In the genomic region with DNA sequence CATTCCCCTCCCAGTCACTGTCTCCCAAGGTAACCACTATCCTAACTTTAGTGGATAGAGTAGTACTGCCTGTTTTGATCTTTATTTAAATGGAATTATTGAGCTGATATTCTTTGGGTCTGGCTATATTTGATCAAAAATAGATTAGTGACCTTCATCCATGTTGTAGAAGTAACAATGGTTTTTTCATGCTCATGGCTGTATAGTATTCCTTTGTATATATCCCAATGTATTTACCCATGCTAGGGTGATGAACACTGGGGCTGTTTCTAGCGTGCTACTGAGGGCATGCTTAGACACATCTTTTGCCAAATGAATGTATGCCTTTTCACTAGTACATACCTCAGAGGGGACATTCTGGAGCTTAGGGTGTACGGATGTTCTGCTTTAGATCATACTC, we compare ENCODE assay signal across 33 cellular contexts. TPM values are rescaled to one million over a fixed set of nuclear protein-coding genes. Genes with fewer than 3 reads are reported as not detected.
"Had no signal": no experiment of that assay in that cellular context is flagged by ENCODE, and none has a peak within 500 bp of the region (broad histone marks: within the 10 kb centered on the region; RNA-seq: fewer than 3 reads in every experiment).

No MANE protein-coding gene starts in this region.

- H3K9me3 ChIP-seq: stomach, suprapubic skin, testis, thoracic aorta, thyroid gland, tibial artery, tibial nerve, transverse colon, upper lobe of left lung, upper lobe of right lung, uterus, vagina had no signal

- H3K4me3 ChIP-seq: stomach, suprapubic skin, testis, thoracic aorta, thyroid gland, tibial artery, tibial nerve, transverse colon, upper lobe of left lung, upper lobe of right lung, uterus, vagina had no signal

- H3K4me1 ChIP-seq: stomach, suprapubic skin, testis, thyroid gland, tibial artery, tibial nerve, transverse colon, upper lobe of left lung, upper lobe of right lung, uterus, vagina had no signal

- ATAC-seq: stimulated activated memory B cell treated with anti-CD40 and anti-IgM and Interleukin-4, amounts not matched to agents 10 μg/mL and 1 μg/mL and 100 μg/mL, for 72 hours; stimulated activated naive B cell treated with anti-CD40 and anti-IgM and Interleukin-4, amounts not matched to agents 10 μg/mL and 1 μg/mL and 100 μg/mL, for 72 hours; stimulated activated naive CD8-positive, alpha-beta T cell treated with anti-CD3 and anti-CD28 coated beads, Interleukin-15, amount 100 ng/mL, for 72 hours; upper lobe of right lung had no signal

- H3K36me3 ChIP-seq: stomach, suprapubic skin, thoracic aorta, thyroid gland, tibial artery, tibial nerve, transverse colon, upper lobe of left lung, upper lobe of right lung, uterus, vagina had no signal

- FAIRE-seq: urothelium cell line had no signal

- H3K36me3 Mint-ChIP-seq: stimulated activated effector memory CD8-positive, alpha-beta T cell treated with anti-CD3 and anti-CD28 coated beads, Interleukin-12 subunit alpha, Interleukin-12 subunit beta, amount 100 ng/mL, for 72 hours; type B pancreatic cell had no signal

- H3K27ac Mint-ChIP-seq: stimulated activated effector memory CD8-positive, alpha-beta T cell treated with anti-CD3 and anti-CD28 coated beads, Interleukin-12 subunit alpha, Interleukin-12 subunit beta, amount 100 ng/mL, for 72 hours; stimulated activated memory B cell treated with anti-CD40 and anti-IgM and Interleukin-4, amounts not matched to agents 10 μg/mL and 1 μg/mL and 100 μg/mL, for 72 hours; stimulated activated naive B cell treated with anti-CD40 and anti-IgM and Interleukin-4, amounts not matched to agents 10 μg/mL and 1 μg/mL and 100 μg/mL, for 72 hours; stimulated activated naive CD8-positive, alpha-beta T cell treated with anti-CD3 and anti-CD28 coated beads, Interleukin-15, amount 100 ng/mL, for 72 hours; stimulated activated naive CD8-positive, alpha-beta T cell treated with anti-CD3 and anti-CD28 coated beads, Interleukin-15, Interleukin-2, amounts not matched to agents 100 ng/mL and 50 ng/mL, for 24 hours; type B pancreatic cell had no signal

- H3K9me3 Mint-ChIP-seq: stimulated activated effector memory CD8-positive, alpha-beta T cell treated with anti-CD3 and anti-CD28 coated beads, Interleukin-12 subunit alpha, Interleukin-12 subunit beta, amount 100 ng/mL, for 72 hours; stimulated activated naive CD8-positive, alpha-beta T cell treated with anti-CD3 and anti-CD28 coated beads, Interleukin-15, amount 100 ng/mL, for 72 hours; stimulated activated naive CD8-positive, alpha-beta T cell treated with anti-CD3 and anti-CD28 coated beads, Interleukin-15, Interleukin-2, amounts not matched to agents 100 ng/mL and 50 ng/mL, for 24 hours; type B pancreatic cell had no signal

- H3K4me3 Mint-ChIP-seq: stimulated activated effector memory CD8-positive, alpha-beta T cell treated with anti-CD3 and anti-CD28 coated beads, Interleukin-12 subunit alpha, Interleukin-12 subunit beta, amount 100 ng/mL, for 72 hours; stimulated activated memory B cell treated with anti-CD40 and anti-IgM and Interleukin-4, amounts not matched to agents 10 μg/mL and 1 μg/mL and 100 μg/mL, for 72 hours; stimulated activated naive B cell treated with anti-CD40 and anti-IgM and Interleukin-4, amounts not matched to agents 10 μg/mL and 1 μg/mL and 100 μg/mL, for 72 hours; stimulated activated naive CD8-positive, alpha-beta T cell treated with anti-CD3 and anti-CD28 coated beads, Interleukin-15, amount 100 ng/mL, for 72 hours; stimulated activated naive CD8-positive, alpha-beta T cell treated with anti-CD3 and anti-CD28 coated beads, Interleukin-15, Interleukin-2, amounts not matched to agents 100 ng/mL and 50 ng/mL, for 24 hours; type B pancreatic cell had no signal

- H3K27me3 Mint-ChIP-seq: stimulated activated naive CD8-positive, alpha-beta T cell treated with anti-CD3 and anti-CD28 coated beads, Interleukin-15, amount 100 ng/mL, for 72 hours; type B pancreatic cell had no signal

- DNase-seq: stimulated activated CD4-positive, alpha-beta T cell treated with anti-CD3 and anti-CD28 coated beads, Interleukin-2, amount 100 ng/mL, for 48 hours; stimulated activated CD4-positive, alpha-beta T cell treated with anti-CD3 and anti-CD28 coated beads, Interleukin-4, amount 100 ng/mL, for 1 hour; stimulated activated CD4-positive, alpha-beta T cell treated with anti-CD3 and anti-CD28 coated beads, Interleukin-4, amount 100 ng/mL, for 24 hours; stimulated activated CD4-positive, alpha-beta T cell treated with anti-CD3 and anti-CD28 coated beads, Interleukin-4, amount 100 ng/mL, for 4 hours; stimulated activated CD8-positive, alpha-beta memory T cell treated with anti-CD3 and anti-CD28 coated beads, Interleukin-4, amount 100 ng/mL, for 48 hours; stimulated activated naive B cell treated with anti-CD40 and anti-IgM and Interleukin-4, amounts not matched to agents 10 μg/mL and 1 μg/mL and 100 μg/mL, for 72 hours; stimulated activated naive CD4-positive, alpha-beta T cell; stimulated activated naive CD4-positive, alpha-beta T cell treated with Interleukin-2 at 50 U/mL for 16 hours; stimulated activated naive CD8-positive, alpha-beta T cell treated with anti-CD3 and anti-CD28 coated beads, Interleukin-15, amount 100 ng/mL, for 72 hours; stimulated activated naive CD8-positive, alpha-beta T cell treated with anti-CD3 and anti-CD28 coated beads, Interleukin-15, Interleukin-2, amounts not matched to agents 100 U/mL and 50 U/mL, for 24 hours; stomach; substantia nigra; testis; thyroid gland; tibial artery; transverse colon; trophoblast cell; upper lobe of left lung; upper lobe of right lung; uterus had no signal

- H3K27ac ChIP-seq: stomach, suprapubic skin, testis, thoracic aorta, thyroid gland, tibial artery, tibial nerve, transverse colon, upper lobe of left lung, upper lobe of right lung, uterus, vagina had no signal

- H3K27me3 ChIP-seq: stomach, suprapubic skin, testis, thyroid gland, tibial artery, tibial nerve, transverse colon, upper lobe of left lung, upper lobe of right lung, uterus, vagina had no signal

- H3K4me1 Mint-ChIP-seq: stimulated activated memory B cell treated with anti-CD40 and anti-IgM and Interleukin-4, amounts not matched to agents 10 μg/mL and 1 μg/mL and 100 μg/mL, for 72 hours had no signal

RNA-seq across cellular contexts. Expression of a gene that starts 10.1 kb away (rescaled TPM):
- total RNA-seq: stomach, subcutaneous adipose tissue, suprapubic skin, temporal lobe, thoracic aorta, thyroid gland, tibial nerve, transverse colon, upper lobe of left lung, upper lobe of right lung, ureter, urinary bladder, uterus, vagina had no signal
- polyA plus RNA-seq: stomach, urinary bladder had no signal

RNA-seq across cellular contexts. Expression of a gene that starts 58.5 kb away (rescaled TPM):
- total RNA-seq: stomach, subcutaneous adipose tissue, suprapubic skin, temporal lobe, thoracic aorta, thyroid gland, tibial nerve, transverse colon, upper lobe of left lung, upper lobe of right lung, ureter, urinary bladder, uterus, vagina had no signal
- polyA plus RNA-seq: stomach, urinary bladder had no signal
